4 cellular contexts compared by ENCODE assay signal in the genomic region with DNA sequence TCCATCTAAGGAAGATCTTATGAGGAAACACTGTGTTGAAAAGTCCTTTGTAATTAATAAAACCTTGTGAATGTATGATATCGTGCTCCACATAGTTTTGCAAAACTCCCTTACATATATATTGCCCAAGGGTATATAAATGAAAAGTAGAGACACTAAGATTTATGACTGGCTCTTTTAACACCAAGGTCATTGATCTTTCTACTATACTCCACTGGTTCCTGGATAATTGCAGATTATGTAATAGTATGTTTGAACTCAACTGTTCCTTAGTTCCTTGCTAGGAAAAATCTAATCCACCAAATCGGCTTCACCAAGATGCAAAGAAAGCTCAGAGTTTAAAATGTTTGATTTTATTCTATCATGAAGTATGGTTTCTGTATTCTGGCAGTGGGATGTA.
"Had no signal": no experiment of that assay in that cellular context is flagged by ENCODE, and none has a peak within 500 bp of the region (broad histone marks: within the 10 kb centered on the region; RNA-seq: fewer than 3 reads in every experiment).

No MANE protein-coding gene starts in this region.

- ATAC-seq: K562 had no signal

- H3K36me3 Mint-ChIP-seq: IgD-negative memory B cell had no signal

- FAIRE-seq: HTR-8/SVneo had no signal

- H3K27ac Mint-ChIP-seq: IgD-negative memory B cell had no signal

- H3K4me3 ChIP-seq: K562 had no signal

- H3K9me3 Mint-ChIP-seq: IgD-negative memory B cell had no signal

- H3K27ac ChIP-seq: HL-60 had no signal
